8 cellular contexts compared by ENCODE assay signal in genomic region chr10:132337019-132337418, GRCh38. TPM values are rescaled to one million over a fixed set of nuclear protein-coding genes. Genes with fewer than 3 reads are reported as not detected.
DNase-seq lines count a peak whose midpoint lies in the region; ATAC-seq and TF ChIP-seq lines count a peak whose summit lies in the region.

No MANE protein-coding gene starts in this region.

- H3K36me3 Mint-ChIP-seq in activated CD8-positive, alpha-beta memory T cell treated with anti-CD3 and anti-CD28 coated beads, Interleukin-2, amount 10 ng/mL, durations not matched to agents 7 days and 5 days, result peaks cover 1% of the 10 kb centered on the region
- peaks cover 0 to 5% of the 10 kb centered on the region in 2 donors for H3K36me3 Mint-ChIP-seq in activated naive CD4-positive, alpha-beta T cell treated with anti-CD3 and anti-CD28 coated beads, Interleukin-2, amount 50 U/mL, for 72 hours
- H3K36me3 Mint-ChIP-seq in glutamatergic neuron (ENCODE audit: unreplicated experiment), result no peaks in the 10 kb centered on the region

- WGBS in thymus, result 26% methylated on average over 14 of the region's 14 CpGs

- peaks cover 3% of the 10 kb centered on the region for H3K27me3 Mint-ChIP-seq in activated CD8-positive, alpha-beta memory T cell treated with anti-CD3 and anti-CD28 coated beads, Interleukin-2, amount 10 ng/mL, durations not matched to agents 7 days and 5 days
- no peaks in the 10 kb centered on the region for H3K27me3 Mint-ChIP-seq in glutamatergic neuron (ENCODE audit: unreplicated experiment)

- peak; percentile 46 for DNase-seq in activated CD8-positive, alpha-beta memory T cell treated with anti-CD3 and anti-CD28 coated beads, Interleukin-2, amount 10 ng/mL, durations not matched to agents 7 days and 5 days
- no peak for DNase-seq in activated CD8-positive, alpha-beta memory T cell treated with anti-CD3 and anti-CD28 coated beads, Interleukin-2, amount 50 U/mL, for 4 hours
- DNase-seq in activated naive CD4-positive, alpha-beta T cell treated with anti-CD3 and anti-CD28 coated beads, Interleukin-2, amount 50 U/mL, for 72 hours (ENCODE audit: low spot score in 2 of 2), result no peak
- peak in 1 of 2 donors; percentile 33 for DNase-seq in left colon
- no peak for DNase-seq in cerebellum (ENCODE audit: low spot score)
- no peak for DNase-seq in glutamatergic neuron
- no peak for DNase-seq in activated CD8-positive, alpha-beta memory T cell treated with anti-CD3 and anti-CD28 coated beads for 24 hours

- TF ChIP-seq CTCF in glutamatergic neuron (IDR thresholded peaks at IDR 0.05; ENCODE audit: partially characterized antibody, unreplicated experiment), result no peak

- H3K4me1 ChIP-seq in thymus (ENCODE audit: control insufficient read depth, insufficient read depth, low read length), result peaks cover 12% of the 10 kb centered on the region

- no peaks in the 10 kb centered on the region for H3K9me3 Mint-ChIP-seq in activated CD8-positive, alpha-beta memory T cell treated with anti-CD3 and anti-CD28 coated beads, Interleukin-2, amount 10 ng/mL, durations not matched to agents 7 days and 5 days (ENCODE audit: low read depth)
- H3K9me3 Mint-ChIP-seq in activated naive CD4-positive, alpha-beta T cell treated with anti-CD3 and anti-CD28 coated beads, Interleukin-2, amount 50 U/mL, for 72 hours, result no peaks in the 10 kb centered on the region
- H3K9me3 Mint-ChIP-seq in glutamatergic neuron (ENCODE audit: unreplicated experiment), result peaks cover 9% of the 10 kb centered on the region

- CTCF ChIA-PET in activated CD8-positive, alpha-beta memory T cell treated with anti-CD3 and anti-CD28 coated beads, Interleukin-2, amount 10 ng/mL, durations not matched to agents 7 days and 5 days (lab: Charles Lee), result no interaction called here

- H3K36me3 ChIP-seq in thymus (ENCODE audit: control insufficient read depth, insufficient read depth), result no peaks in the 10 kb centered on the region

- no peaks in the 10 kb centered on the region for H3K27me3 ChIP-seq in thymus (ENCODE audit: control insufficient read depth, insufficient read depth)

- H3K9me3 ChIP-seq in thymus (ENCODE audit: control insufficient read depth), result no peaks in the 10 kb centered on the region

- ATAC-seq in activated CD8-positive, alpha-beta memory T cell treated with anti-CD3 and anti-CD28 coated beads, Interleukin-2, amount 10 ng/mL, durations not matched to agents 7 days and 5 days, result peak; percentile 23
- ATAC-seq in activated naive CD4-positive, alpha-beta T cell treated with anti-CD3 and anti-CD28 coated beads, Interleukin-2, amount 50 U/mL, for 72 hours, result peak in 1 of 2 donors; percentile 53
- peak; percentile 68 for ATAC-seq in left colon

- H3K27ac ChIP-seq in thymus (ENCODE audit: low read depth), result peak overlapping the region; percentile 70

- peak overlapping the region; percentile 76 for H3K4me3 Mint-ChIP-seq in activated CD8-positive, alpha-beta memory T cell treated with anti-CD3 and anti-CD28 coated beads, Interleukin-2, amount 10 ng/mL, durations not matched to agents 7 days and 5 days
- H3K4me3 Mint-ChIP-seq in glutamatergic neuron (ENCODE audit: unreplicated experiment), result no peak overlapping the region

- H3K4me3 ChIP-seq in thymus (ENCODE audit: low read length), result peak overlapping the region; percentile 58

- peaks cover 25% of the 10 kb centered on the region for H3K4me1 Mint-ChIP-seq in activated CD8-positive, alpha-beta memory T cell treated with anti-CD3 and anti-CD28 coated beads, Interleukin-2, amount 10 ng/mL, durations not matched to agents 7 days and 5 days
- peaks cover 13% of the 10 kb centered on the region for H3K4me1 Mint-ChIP-seq in glutamatergic neuron (ENCODE audit: low read depth, unreplicated experiment)

- H3K27ac Mint-ChIP-seq in activated CD8-positive, alpha-beta memory T cell treated with anti-CD3 and anti-CD28 coated beads, Interleukin-2, amount 10 ng/mL, durations not matched to agents 7 days and 5 days, result peak overlapping the region; percentile 81
- H3K27ac Mint-ChIP-seq in activated naive CD4-positive, alpha-beta T cell treated with anti-CD3 and anti-CD28 coated beads, Interleukin-2, amount 50 U/mL, for 72 hours, result peak overlapping the region; percentile 81 to 85
- H3K27ac Mint-ChIP-seq in glutamatergic neuron (ENCODE audit: unreplicated experiment), result no peak overlapping the region

- intact Hi-C loops in left colon (cut with DNase I, micrococcal nuclease), result no loop called here

RNA-seq across cellular contexts. Expression of gene LRRC27, which starts 5.0 kb away (rescaled TPM):
- total RNA-seq in activated CD8-positive, alpha-beta memory T cell treated with anti-CD3 and anti-CD28 coated beads, Interleukin-2, amount 10 ng/mL, durations not matched to agents 7 days and 5 days, result 1 to 10 TPM; 5.4 to 5.8 TPM
- 1 to 10 TPM; 4.1 to 7.2 TPM for total RNA-seq in activated naive CD4-positive, alpha-beta T cell treated with anti-CD3 and anti-CD28 coated beads, Interleukin-2, amount 50 U/mL, for 72 hours
- total RNA-seq in left colon (1 to 10 TPM; 6.5 to 9.2 TPM), cerebellum (16.6 TPM), glutamatergic neuron (ENCODE audit: unreplicated experiment) (13.8 TPM)
- 8.7 TPM for polyA plus RNA-seq in thymus

RNA-seq across cellular contexts. Expression of gene STK32C, which starts 29.3 kb away (rescaled TPM):
- total RNA-seq in activated CD8-positive, alpha-beta memory T cell treated with anti-CD3 and anti-CD28 coated beads, Interleukin-2, amount 10 ng/mL, durations not matched to agents 7 days and 5 days, result 10 to 100 TPM; 11.6 to 15.9 TPM
- 10 to 100 TPM; 14.5 to 25.5 TPM for total RNA-seq in activated naive CD4-positive, alpha-beta T cell treated with anti-CD3 and anti-CD28 coated beads, Interleukin-2, amount 50 U/mL, for 72 hours
- total RNA-seq in left colon (10 to 100 TPM in 1 of 2 donors, 1 to 10 TPM in 1; 8.4 to 10.0 TPM), cerebellum (9.9 TPM), glutamatergic neuron (ENCODE audit: unreplicated experiment) (69.2 TPM)
- polyA plus RNA-seq in thymus, result 18.7 TPM

RNA-seq across cellular contexts. Expression of gene PWWP2B, which starts 60.0 kb away (rescaled TPM):
- 10 to 100 TPM in 1 of 2 experiments, 1 to 10 TPM in 1; 6.9 to 12.8 TPM for total RNA-seq in activated CD8-positive, alpha-beta memory T cell treated with anti-CD3 and anti-CD28 coated beads, Interleukin-2, amount 10 ng/mL, durations not matched to agents 7 days and 5 days
- 1 to 10 TPM in 1 of 2 donors, under 1 TPM in 1; 0.64 to 4.3 TPM for total RNA-seq in activated naive CD4-positive, alpha-beta T cell treated with anti-CD3 and anti-CD28 coated beads, Interleukin-2, amount 50 U/mL, for 72 hours
- 10 to 100 TPM; 51.9 to 55.3 TPM for total RNA-seq in left colon
- polyA plus RNA-seq in thymus, result 9.8 TPM
- total RNA-seq in cerebellum, result 4.7 TPM
- total RNA-seq in glutamatergic neuron (ENCODE audit: unreplicated experiment), result 49.4 TPM
